Comparison of ENCODE assay signal across 20 cellular contexts in genomic region chr12:11542599-11542998, GRCh38.
DNase-seq lines count a peak whose midpoint lies in the region; ATAC-seq, FAIRE-seq and TF ChIP-seq lines count a peak whose summit lies in the region.
"Had no signal": no experiment of that assay in that cellular context is flagged by ENCODE, and none has a peak within 500 bp of the region (broad histone marks: within the 10 kb centered on the region; RNA-seq: fewer than 3 reads in every experiment).

No MANE protein-coding gene starts in this region.

- in situ Hi-C loops in GM12878 (cut with MboI), result no loop called here

- RAD21 ChIA-PET in GM12878 (lab: Charles Lee; ENCODE audit: unreplicated experiment), result interaction anchor here (0.8 to 1.1 kb wide), 2 partner anchors 37 to 409 kb away, joined by 3 read pairs; no protein-coding TSS in a partner anchor

- no peak overlapping the region for H3K4me3 ChIP-seq in cardiac muscle cell
- H3K4me3 ChIP-seq in GM12878, result no peak overlapping the region

- no peaks in the 10 kb centered on the region for H3K36me3 ChIP-seq in cardiac muscle cell
- H3K36me3 ChIP-seq in GM12878 (ENCODE audit: control insufficient read depth in 2 of 2, insufficient read depth in 2 of 2, low read length in 1 of 2), result no peaks in the 10 kb centered on the region

- H2AFZ ChIP-seq in GM12878 (ENCODE audit: control insufficient read depth, low read depth, low read length), result no peak overlapping the region

- WGBS in GM12878 (ENCODE audit: insufficient coverage, insufficient replicate concordance, low lambda C conversion rate, missing lambda C conversion rate), result 63% methylated on average over 3 of the region's 3 CpGs

- H3K27me3 ChIP-seq in cardiac muscle cell (no peaks in the 10 kb centered on the region), GM12878 (replicated peaks in 1 of 2; ENCODE audit: control insufficient read depth in 2 of 2, insufficient read depth in 2 of 2, low read length in 1 of 2) (no peaks in the 10 kb centered on the region)

- no peak for TF ChIP-seq POLR2A in GM12878 (IDR thresholded peaks at IDR 0.05; ENCODE audit: low read depth, low read length)

- TF ChIP-seq EP300 in Ishikawa (IDR thresholded peaks at IDR 0.05; ENCODE audit: borderline replicate concordance) (no peak), GM12878 (IDR thresholded peaks at IDR 0.05; ENCODE audit: borderline replicate concordance in 1 of 2, control insufficient read depth in 1 of 2, low read depth in 2 of 2, low read length in 2 of 2) (no peak)

- ATAC-seq in Right ventricle myocardium superior (ENCODE audit: poor library complexity) (no peak), GM12878 (no peak), GM18868 (IDR thresholded peaks at IDR 0.05; ENCODE audit: unreplicated experiment) (no peak), GM18519 (IDR thresholded peaks at IDR 0.05; ENCODE audit: low FRiP score, unreplicated experiment) (no peak)
- ATAC-seq: PC-3 had no signal

- no peak for FAIRE-seq in GM12878 (lab: Jason Lieb, UNC)
- FAIRE-seq: GM12891, GM18507 had no signal

- CTCF ChIA-PET in GM12878 (lab: Yijun Ruan, JAX), result interaction anchor here (0.9 to 1.7 kb wide), 3 partner anchors 41 to 490 kb away, joined by 3 to 6 read pairs (median 5); no protein-coding TSS in a partner anchor

- BruUV-seq in GM12878 (replicated peaks; lab: Mats Ljungman, UMichigan), result no TSS peak

- H3K9me3 ChIP-seq in cardiac muscle cell (ENCODE audit: low read depth) (no peaks in the 10 kb centered on the region), GM12878 (replicated peaks; ENCODE audit: control insufficient read depth, insufficient read depth, low read length) (no peaks in the 10 kb centered on the region)

- H3K79me2 ChIP-seq in GM12878 (ENCODE audit: control insufficient read depth, insufficient read depth, low read length), result no peaks in the 10 kb centered on the region

- no peak overlapping the region for H3K4me2 ChIP-seq in GM12878 (ENCODE audit: control insufficient read depth, insufficient read depth)
- H3K4me2 ChIP-seq: KMS-11 had no signal

- no peak overlapping the region for H3K9ac ChIP-seq in GM12878 (ENCODE audit: control insufficient read depth, insufficient read depth, low read length)
- H3K9ac ChIP-seq: KMS-11 had no signal

- SMC1A ChIA-PET in GM12878 (lab: Charles Lee; ENCODE audit: uncharacterized antibody, unreplicated experiment), result interaction anchor here (1.2 to 4.8 kb wide), 3 partner anchors 13 to 37 kb away, joined by 5 to 47 read pairs (median 5); no protein-coding TSS in a partner anchor

- no peaks in the 10 kb centered on the region for H4K20me1 ChIP-seq in GM12878 (ENCODE audit: control insufficient read depth, insufficient read depth)

- peak; percentile 2 to 9 for DNase-seq in cardiac muscle cell (ENCODE audit: low read depth in 1 of 2, low spot score in 1 of 2)
- no peak for DNase-seq in Right ventricle myocardium superior
- no peak for DNase-seq in GM12878 (ENCODE audit: low read depth, low spot score)
- no peak for DNase-seq in NCI-H128 (lab: John Stamatoyannopoulos, UW; ENCODE audit: unreplicated experiment)
- DNase-seq: AML-193, DMS153, H7, NCI-H1436, NCI-H1930, NCI-H345, NCI-H524 treated with DMSO at 0.1 percent for 48 hours, PC-3 had no signal

- H3K4me1 ChIP-seq in cardiac muscle cell (ENCODE audit: low read depth), result peaks cover 6% of the 10 kb centered on the region
- peaks cover 27% of the 10 kb centered on the region for H3K4me1 ChIP-seq in GM12878 (ENCODE audit: control insufficient read depth, insufficient read depth, low read length)

- TF ChIP-seq CTCF in cardiac muscle cell (IDR thresholded peaks at IDR 0.05; ENCODE audit: low read depth, low read length) (no peak), GM12878 (IDR thresholded peaks at IDR 0.05 in 2 of 3, conservative IDR thresholded peaks at IDR 0.05 in 1 of 3; ENCODE audit: control insufficient read depth in 2 of 3, extremely low read depth in 1 of 3, insufficient read depth in 1 of 3, low read depth in 3 of 3, low read length in 3 of 3) (no peak)

- intact Hi-C loops in Right ventricle myocardium superior (cut with DNase I), result no loop called here
- intact Hi-C loops in GM12878 (cut with micrococcal nuclease; ENCODE audit: unreplicated experiment), result no loop called here

- no peak overlapping the region for H3K27ac ChIP-seq in cardiac muscle cell
- H3K27ac ChIP-seq in GM12878 (ENCODE audit: control insufficient read depth, insufficient read depth), result no peak overlapping the region
- H3K27ac ChIP-seq: C4-2B, KMS-11, RWPE1 had no signal

- POLR2A ChIA-PET in GM12878 (lab: Charles Lee), result interaction anchor here (0.6 to 1.0 kb wide), 4 partner anchors 13 to 197 kb away, joined by 4 to 7 read pairs (median 6); no protein-coding TSS in a partner anchor

- TF ChIP-seq RAD21 in Ishikawa (IDR thresholded peaks at IDR 0.05; ENCODE audit: low read depth), result no peak
- TF ChIP-seq RAD21 in GM12878 (IDR thresholded peaks at IDR 0.05; ENCODE audit: insufficient read depth, low read depth, low read length), result no peak

TF ChIP-seq in Ishikawa, 13 proteins besides CTCF, POLR2A, EP300 and RAD21:
- TF ChIP-seq ZBTB7A (IDR thresholded peaks at IDR 0.05; ENCODE audit: low read depth) (no peak), EGR1 (IDR thresholded peaks at IDR 0.05) (no peak), TAF1 (IDR thresholded peaks at IDR 0.05; ENCODE audit: low read depth) (no peak), TEAD4 (IDR thresholded peaks at IDR 0.05) (no peak), FOXM1 (IDR thresholded peaks at IDR 0.05; ENCODE audit: borderline replicate concordance, low read depth) (no peak), REST (IDR thresholded peaks at IDR 0.05; ENCODE audit: low read depth) (peak; percentile 59), TCF12 (IDR thresholded peaks at IDR 0.05; ENCODE audit: low read depth) (no peak), CREB1 (IDR thresholded peaks at IDR 0.05; ENCODE audit: low read depth) (no peak)

TF ChIP-seq in GM12878, 131 proteins besides CTCF, POLR2A, EP300 and RAD21:
- TF ChIP-seq HDAC2 (IDR thresholded peaks at IDR 0.05) (no peak), ZNF384 (IDR thresholded peaks at IDR 0.05; ENCODE audit: borderline replicate concordance, low read depth, low read length) (0 out of 2 replicates have a peak, but pooled peaks have one; percentile 12), REST (IDR thresholded peaks at IDR 0.05; ENCODE audit: low read depth, low read length) (peak; percentile 75), MEF2A (IDR thresholded peaks at IDR 0.05; ENCODE audit: insufficient read depth, low read depth, low read length) (no peak)
TF ChIP-seq in GM12878: peak in this region for 2.

Comparison
In these comparisons a context has a peak if more than half of its experiments do, and no peak if none do; other contexts are left out.
1. DNase-seq: peak in cardiac muscle cell (2 of 2); none in Right ventricle myocardium superior (single experiment), GM12878 (single experiment) and NCI-H128 (single experiment).